ENCODE assay signal across 8 cellular contexts in genomic region chr15:34367128-34368081, GRCh38. TPM values are rescaled to one million over a fixed set of nuclear protein-coding genes. Genes with fewer than 3 reads are reported as not detected.
DNase-seq lines count a peak whose midpoint lies in the region; ATAC-seq and TF ChIP-seq lines count a peak whose summit lies in the region.

Gene LPCAT4 (minus strand): TSS chr15:34367196. CDS start chr15:34367100, 96 bp downstream.

- peaks cover 8% of the 10 kb centered on the region; the same call in 1 of the 2 replicates for H3K36me3 ChIP-seq in ES-I3 (ENCODE audit: insufficient read depth, low read length)
- H3K36me3 ChIP-seq in RWPE2 (ENCODE audit: low read depth), result peaks cover 17% of the 10 kb centered on the region
- H3K36me3 ChIP-seq in neural cell (ENCODE audit: insufficient read depth, low read length), result no peaks in the 10 kb centered on the region

- H3K4me3 Mint-ChIP-seq in stimulated activated naive CD8-positive, alpha-beta T cell treated with anti-CD3 and anti-CD28 coated beads, Interleukin-15, amount 100 ng/mL, for 72 hours, result peak within 1 kb of the TSS; percentile 95 to 98

- peaks cover 7% of the 10 kb centered on the region for H3F3A ChIP-seq in neural cell (ENCODE audit: insufficient read depth, low read length, poor library complexity, severe bottlenecking)

- DNase-seq in H4 (ENCODE audit: low spot score) (peak; percentile 82), LNCaP clone FGC (ENCODE audit: low read depth) (peak; percentile 38), RWPE2 (ENCODE audit: low spot score) (peak; percentile 95), fibroblast of the aortic adventitia (ENCODE audit: low read depth) (peak; percentile 82)
- peak; percentile 86 for DNase-seq in activated effector memory CD4-positive, alpha-beta T cell treated with Interleukin-2 at 50 U/mL for 16 hours
- peak; percentile 89 to 93 for DNase-seq in stimulated activated naive CD8-positive, alpha-beta T cell treated with anti-CD3 and anti-CD28 coated beads, Interleukin-15, amount 100 ng/mL, for 72 hours

- H3K9me3 ChIP-seq in ES-I3 (ENCODE audit: control insufficient read depth, insufficient read depth, low read length) (no peaks in the 10 kb centered on the region), RWPE2 (ENCODE audit: severe bottlenecking) (no peaks in the 10 kb centered on the region), neural cell (ENCODE audit: low read length) (no peaks in the 10 kb centered on the region)

- no peaks in the 10 kb centered on the region for H3K27me3 Mint-ChIP-seq in stimulated activated naive CD8-positive, alpha-beta T cell treated with anti-CD3 and anti-CD28 coated beads, Interleukin-15, amount 100 ng/mL, for 72 hours

- TF ChIP-seq EP300 in neural cell (conservative IDR thresholded peaks at IDR 0.05; ENCODE audit: poor library complexity, severe bottlenecking), result peak; percentile 66

- H3K4me1 Mint-ChIP-seq in stimulated activated naive CD8-positive, alpha-beta T cell treated with anti-CD3 and anti-CD28 coated beads, Interleukin-15, amount 100 ng/mL, for 72 hours, result peaks cover 45% of the 10 kb centered on the region

- H3K79me2 ChIP-seq in neural cell (replicated peaks; ENCODE audit: insufficient read depth, low read length), result peaks cover 8% of the 10 kb centered on the region

- H3K9me3 Mint-ChIP-seq in stimulated activated naive CD8-positive, alpha-beta T cell treated with anti-CD3 and anti-CD28 coated beads, Interleukin-15, amount 100 ng/mL, for 72 hours, result no peaks in the 10 kb centered on the region

- H2AFZ ChIP-seq in neural cell (ENCODE audit: low read depth, low read length), result peak within 1 kb of the TSS; percentile 96

- H3K27me3 ChIP-seq in RWPE2 (ENCODE audit: insufficient read depth, poor library complexity, severe bottlenecking) (no peaks in the 10 kb centered on the region), neural cell (ENCODE audit: insufficient read depth, low read depth, low read length) (no peaks in the 10 kb centered on the region)

- H3K4me2 ChIP-seq in neural cell (ENCODE audit: low read length), result peak within 1 kb of the TSS; percentile 93

- ATAC-seq in RWPE2 (ENCODE audit: low read depth), result peak; percentile 77
- ATAC-seq in stimulated activated naive CD8-positive, alpha-beta T cell treated with anti-CD3 and anti-CD28 coated beads, Interleukin-15, amount 100 ng/mL, for 72 hours, result peak; percentile 90

- peak within 1 kb of the TSS; percentile 95 for H3K9ac ChIP-seq in ES-I3 (ENCODE audit: low read depth, low read length)
- peak within 1 kb of the TSS; percentile 100 for H3K9ac ChIP-seq in neural cell (ENCODE audit: low read length)

- peak; percentile 98 for TF ChIP-seq CTCF in LNCaP clone FGC (IDR thresholded peaks at IDR 0.05; ENCODE audit: control insufficient read depth, extremely low read depth, insufficient read depth)
- TF ChIP-seq CTCF in RWPE2 (IDR thresholded peaks at IDR 0.05; ENCODE audit: poor library complexity, severe bottlenecking), result peak; percentile 100
- TF ChIP-seq CTCF in fibroblast of the aortic adventitia (IDR thresholded peaks at IDR 0.05; ENCODE audit: insufficient read depth, low read length), result peak; percentile 93
- peak; percentile 99 for TF ChIP-seq CTCF in neural cell (IDR thresholded peaks at IDR 0.05; ENCODE audit: poor library complexity, severe bottlenecking)

- H3K4me3 ChIP-seq in LNCaP clone FGC (ENCODE audit: low read depth, low read length) (peak within 1 kb of the TSS; percentile 85), RWPE2 (ENCODE audit: severe bottlenecking) (peak within 1 kb of the TSS; percentile 59), fibroblast of the aortic adventitia (ENCODE audit: low read depth, low read length) (peak within 1 kb of the TSS; percentile 92), neural cell (ENCODE audit: low read length) (peak within 1 kb of the TSS; percentile 93)

- no peaks in the 10 kb centered on the region for H3K9me2 ChIP-seq in neural cell (ENCODE audit: insufficient read depth, low read length)

- H3K27ac ChIP-seq in RWPE2 (ENCODE audit: poor library complexity, severe bottlenecking) (peak within 1 kb of the TSS; percentile 81), neural cell (ENCODE audit: low read length) (peak within 1 kb of the TSS; percentile 99)

- TF ChIP-seq RAD21 in neural cell (conservative IDR thresholded peaks at IDR 0.05), result peak; percentile 86

- no peaks in the 10 kb centered on the region for H4K20me1 ChIP-seq in neural cell (ENCODE audit: insufficient read depth)

- peaks cover 12% of the 10 kb centered on the region for H3K4me1 ChIP-seq in ES-I3 (ENCODE audit: insufficient read depth, low read length)
- H3K4me1 ChIP-seq in RWPE2 (ENCODE audit: insufficient read depth, poor library complexity, severe bottlenecking), result peaks cover 5% of the 10 kb centered on the region

- H3K27ac Mint-ChIP-seq in stimulated activated naive CD8-positive, alpha-beta T cell treated with anti-CD3 and anti-CD28 coated beads, Interleukin-15, amount 100 ng/mL, for 72 hours, result peak within 1 kb of the TSS; percentile 94 to 95

TF ChIP-seq in neural cell, 6 proteins besides CTCF, POLR2A, EP300 and RAD21:
- peak; percentile 82 for TF ChIP-seq MXI1 (conservative IDR thresholded peaks at IDR 0.05; ENCODE audit: poor library complexity, severe bottlenecking)
- peak; percentile 94 for TF ChIP-seq SMC3 (conservative IDR thresholded peaks at IDR 0.05; ENCODE audit: poor library complexity)
- peak; percentile 89 for TF ChIP-seq POLR2AphosphoS5 (IDR thresholded peaks at IDR 0.05)
- peak; percentile 81 for TF ChIP-seq TAF1 (IDR thresholded peaks at IDR 0.05; ENCODE audit: low read depth)
- TF ChIP-seq REST (IDR thresholded peaks at IDR 0.05; ENCODE audit: borderline replicate concordance), result peak; percentile 92
- TF ChIP-seq EZH2 (IDR thresholded peaks at IDR 0.05; ENCODE audit: borderline replicate concordance, insufficient read depth, low read length, poor library complexity, severe bottlenecking), result no peak

RNA-seq across cellular contexts. Expression of gene LPCAT4, which starts in this region (rescaled TPM):
- total RNA-seq in H4 (2014; rRNA removed; shearing (Covaris generic)), result 7.4 and 12.0 TPM in 2 replicates
- total RNA-seq in fibroblast of the aortic adventitia (ENCODE audit: low replicate concordance), result 12.5 and 19.3 TPM in 2 replicates
- polyA plus RNA-seq in neural cell, result 76.7 and 93.3 TPM in 2 replicates
- polyA minus RNA-seq in neural cell, result 25.1 and 25.6 TPM in 2 replicates

Comparison
In these comparisons a context has a peak if more than half of its experiments do, and no peak if none do; other contexts are left out.
1. Peak in every context shown above with its lines: DNase-seq, ATAC-seq, H3K4me3 ChIP-seq and H3K27ac ChIP-seq.
2. DNase-seq: peak in every context shown above with its lines; median percentile 95 in RWPE2; 91 in stimulated activated naive CD8-positive, alpha-beta T cell treated with anti-CD3 and anti-CD28 coated beads, Interleukin-15, amount 100 ng/mL, for 72 hours; 86 in activated effector memory CD4-positive, alpha-beta T cell treated with Interleukin-2 at 50 U/mL for 16 hours; 82 in H4; 82 in fibroblast of the aortic adventitia; 38 in LNCaP clone FGC.